ENCODE assay signal across 18 cellular contexts in the genomic region with DNA sequence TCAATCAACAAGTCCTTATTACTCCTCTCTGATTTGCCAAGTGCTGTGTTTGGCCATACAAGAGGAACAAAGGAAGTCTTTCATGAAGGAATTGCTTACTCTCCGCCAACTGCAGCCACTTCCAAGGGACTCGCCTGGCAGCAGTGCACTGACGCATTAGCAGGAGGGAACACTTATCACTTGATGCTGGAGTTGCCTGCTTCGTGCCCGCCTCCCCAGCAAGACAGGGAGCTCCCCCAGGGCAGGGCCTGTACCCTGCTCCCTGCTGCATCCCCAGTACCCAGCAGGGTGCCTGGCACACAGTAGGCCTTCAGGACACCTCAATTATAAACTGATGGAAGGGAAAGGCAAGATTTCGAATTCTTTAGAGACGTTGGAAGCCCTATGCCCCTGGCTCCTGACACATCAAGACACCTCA.
A peak's percentile ranks its signal among the peaks of the same experiment; 100 is the strongest.
DNase-seq lines count a peak whose midpoint lies in the region; ATAC-seq, FAIRE-seq and TF ChIP-seq lines count a peak whose summit lies in the region.
"Had no signal": no experiment of that assay in that cellular context is flagged by ENCODE, and none has a peak within 500 bp of the region (broad histone marks: within the 10 kb centered on the region; RNA-seq: fewer than 3 reads in every experiment).

No MANE protein-coding gene starts in this region.

- no peak for TF ChIP-seq POLR2A in gastrocnemius medialis (IDR thresholded peaks at IDR 0.05)

- TF ChIP-seq CTCF in brain (conservative IDR thresholded peaks at IDR 0.05) = no peak
- TF ChIP-seq CTCF in pancreas (IDR thresholded peaks at IDR 0.05) = no peak
- TF ChIP-seq CTCF in gastrocnemius medialis (IDR thresholded peaks at IDR 0.05 in 4 of 5, conservative IDR thresholded peaks at IDR 0.05 in 1 of 5) = no peak

- intact Hi-C loops in left ventricle myocardium superior (cut with micrococcal nuclease) = no loop called here
- intact Hi-C loops in pancreas (cut with DNase I) = no loop called here
- intact Hi-C loops in gastrocnemius medialis (cut with DNase I; ENCODE audit: low total_unique reads) = no loop called here

- peaks cover 80% of the 10 kb centered on the region for H3K4me1 Mint-ChIP-seq in brain

- in situ Hi-C loops in gastrocnemius medialis (cut with MboI; ENCODE audit: low sequenced_read_pairs in 4 of 4) = no loop called here

- H3K4me3 Mint-ChIP-seq in brain = no peak overlapping the region
- H3K4me3 Mint-ChIP-seq: activated naive CD4-positive, alpha-beta T cell treated with anti-CD3 and anti-CD28 coated beads for 36 hours; H9 had no signal

- H3K36me3 ChIP-seq in pancreas (no peaks in the 10 kb centered on the region), gastrocnemius medialis (peaks cover 0 to 5% of the 10 kb centered on the region in 2 donors)

- ATAC-seq in left ventricle myocardium superior (peak; percentile 88), pancreas (peak in 3 of 4 donors; percentile 48 to 80 (median 56)), HG02870 (IDR thresholded peaks at IDR 0.05; ENCODE audit: unreplicated experiment) (no peak), esophagus mucosa (no peak), gastrocnemius medialis (no peak)
- ATAC-seq: right lobe of liver had no signal

- no peaks in the 10 kb centered on the region for H3K9me3 ChIP-seq in pancreas
- H3K9me3 ChIP-seq in gastrocnemius medialis = no peaks in the 10 kb centered on the region
- H3K9me3 ChIP-seq: right lobe of liver, upper lobe of left lung had no signal

- H3K9me3 Mint-ChIP-seq in brain = peaks cover 0 to 2% (median 0%) of the 10 kb centered on the region in 5 experiments
- H3K9me3 Mint-ChIP-seq: activated naive CD4-positive, alpha-beta T cell treated with anti-CD3 and anti-CD28 coated beads for 36 hours; H9 had no signal

- H3K27ac Mint-ChIP-seq in brain = peak overlapping the region in 4 of 5 experiments; percentile 18 to 88 (median 86)
- H3K27ac Mint-ChIP-seq: activated naive CD4-positive, alpha-beta T cell treated with anti-CD3 and anti-CD28 coated beads for 36 hours; H9 had no signal

- no peak for FAIRE-seq in pancreas (lab: Jason Lieb, UNC)
- FAIRE-seq: D721Med, kidney had no signal

- H3K27me3 ChIP-seq in pancreas = no peaks in the 10 kb centered on the region
- no peaks in the 10 kb centered on the region for H3K27me3 ChIP-seq in gastrocnemius medialis
- H3K27me3 ChIP-seq: right lobe of liver, upper lobe of left lung had no signal

- H3K4me1 ChIP-seq in pancreas = no peaks in the 10 kb centered on the region
- H3K4me1 ChIP-seq in gastrocnemius medialis = peaks cover 0 to 8% of the 10 kb centered on the region in 2 donors
- H3K4me1 ChIP-seq: right lobe of liver, upper lobe of left lung had no signal

- H3K27ac ChIP-seq in pancreas (no peak overlapping the region), gastrocnemius medialis (no peak overlapping the region)
- H3K27ac ChIP-seq: right lobe of liver, upper lobe of left lung had no signal

- peak; percentile 95 for DNase-seq in Ammon's horn (ENCODE audit: low spot score)
- peak; percentile 76 for DNase-seq in left ventricle myocardium superior
- peak in 2 of 6 donors; percentile 19 to 42 for DNase-seq in pancreas
- DNase-seq in effector CD4-positive, alpha-beta T cell = no peak
- no peak for DNase-seq in gastrocnemius medialis
- DNase-seq: activated CD4-positive, alpha-beta T cell treated with anti-CD3 and anti-CD28 coated beads for 1 hour; activated naive CD4-positive, alpha-beta T cell treated with anti-CD3 and anti-CD28 coated beads for 36 hours; H9; NCI-H1048; SHP77 treated with DMSO at 0.1 percent for 48 hours; stimulated activated CD4-positive, alpha-beta T cell treated with anti-CD3 and anti-CD28 coated beads, Interleukin-4, amount 100 ng/mL, for 1 hour; upper lobe of left lung had no signal

- peaks cover 5% of the 10 kb centered on the region for H3K27me3 Mint-ChIP-seq in brain

- WGBS in pancreas, 2 donors = 79 to 80% methylated on average over 7 of the region's 7 CpGs

- H3K4me3 ChIP-seq in pancreas (no peak overlapping the region), gastrocnemius medialis (no peak overlapping the region)
- H3K4me3 ChIP-seq: right lobe of liver, upper lobe of left lung had no signal

- H3K36me3 Mint-ChIP-seq in brain = peaks cover 18% of the 10 kb centered on the region

Comparison
In these comparisons a context has a peak if more than half of its experiments do, and no peak if none do; other contexts are left out.
1. DNase-seq: peak in Ammon's horn (single experiment) and left ventricle myocardium superior (single experiment); none in effector CD4-positive, alpha-beta T cell (single experiment) and gastrocnemius medialis (0 of 2).
2. ATAC-seq: peak in left ventricle myocardium superior (single experiment) and pancreas (3 of 4); none in HG02870 (single experiment), esophagus mucosa (single experiment) and gastrocnemius medialis (0 of 2).